1 cellular context compared by ENCODE assay signal in genomic region chr10:24866615-24867583, GRCh38.
TF ChIP-seq lines count a peak whose summit lies in the region.

No MANE protein-coding gene starts in this region.

TF ChIP-seq in K562, 482 proteins besides CTCF, POLR2A, EP300 and RAD21 (continued from another document and continues in another):
- TF ChIP-seq, protein P1, sequence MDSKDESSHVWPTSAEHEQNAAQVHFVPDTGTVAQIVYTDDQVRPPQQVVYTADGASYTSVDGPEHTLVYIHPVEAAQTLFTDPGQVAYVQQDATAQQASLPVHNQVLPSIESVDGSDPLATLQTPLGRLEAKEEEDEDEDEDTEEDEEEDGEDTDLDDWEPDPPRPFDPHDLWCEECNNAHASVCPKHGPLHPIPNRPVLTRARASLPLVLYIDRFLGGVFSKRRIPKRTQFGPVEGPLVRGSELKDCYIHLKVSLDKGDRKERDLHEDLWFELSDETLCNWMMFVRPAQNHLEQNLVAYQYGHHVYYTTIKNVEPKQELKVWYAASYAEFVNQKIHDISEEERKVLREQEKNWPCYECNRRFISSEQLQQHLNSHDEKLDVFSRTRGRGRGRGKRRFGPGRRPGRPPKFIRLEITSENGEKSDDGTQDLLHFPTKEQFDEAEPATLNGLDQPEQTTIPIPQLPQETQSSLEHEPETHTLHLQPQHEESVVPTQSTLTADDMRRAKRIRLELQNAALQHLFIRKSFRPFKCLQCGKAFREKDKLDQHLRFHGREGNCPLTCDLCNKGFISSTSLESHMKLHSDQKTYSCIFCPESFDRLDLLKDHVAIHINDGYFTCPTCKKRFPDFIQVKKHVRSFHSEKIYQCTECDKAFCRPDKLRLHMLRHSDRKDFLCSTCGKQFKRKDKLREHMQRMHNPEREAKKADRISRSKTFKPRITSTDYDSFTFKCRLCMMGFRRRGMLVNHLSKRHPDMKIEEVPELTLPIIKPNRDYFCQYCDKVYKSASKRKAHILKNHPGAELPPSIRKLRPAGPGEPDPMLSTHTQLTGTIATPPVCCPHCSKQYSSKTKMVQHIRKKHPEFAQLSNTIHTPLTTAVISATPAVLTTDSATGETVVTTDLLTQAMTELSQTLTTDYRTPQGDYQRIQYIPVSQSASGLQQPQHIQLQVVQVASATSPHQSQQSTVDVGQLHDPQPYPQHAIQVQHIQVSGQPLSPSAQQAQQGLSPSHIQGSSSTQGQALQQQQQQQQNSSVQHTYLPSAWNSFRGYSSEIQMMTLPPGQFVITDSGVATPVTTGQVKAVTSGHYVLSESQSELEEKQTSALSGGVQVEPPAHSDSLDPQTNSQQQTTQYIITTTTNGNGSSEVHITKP (IDR thresholded peaks at IDR 0.05; ENCODE audit: partially characterized antibody), result peak; percentile 45
- TF ChIP-seq MTF1 (CRISPR knock-in tag; IDR thresholded peaks at IDR 0.05; ENCODE audit: borderline replicate concordance) (no peak), NBN (IDR thresholded peaks at IDR 0.05; ENCODE audit: low read depth) (0 out of 2 replicates have a peak, but pooled peaks have one; percentile 20), ETV1 (tag; conservative IDR thresholded peaks at IDR 0.05; ENCODE audit: low read depth) (no peak), RNF2 (IDR thresholded peaks at IDR 0.05) (no peak), NCOA1 (IDR thresholded peaks at IDR 0.05; ENCODE audit: low read depth) (peak; percentile 19; the same call in 1 of the 2 replicates), SMARCC2 (IDR thresholded peaks at IDR 0.05; ENCODE audit: low read depth) (peak; percentile 34; the same call in 1 of the 2 replicates), SIX5 (IDR thresholded peaks at IDR 0.05; ENCODE audit: borderline replicate concordance in 1 of 2, insufficient read depth in 1 of 2, low read depth in 1 of 2, low read length in 2 of 2) (no peak), CLOCK (CRISPR knock-in tag; IDR thresholded peaks at IDR 0.05; ENCODE audit: borderline replicate concordance) (no peak), ELF4 (CRISPR knock-in tag; IDR thresholded peaks at IDR 0.05) (0 out of 2 replicates have a peak, but pooled peaks have one; percentile 51), PBX2 (CRISPR knock-in tag; IDR thresholded peaks at IDR 0.05; ENCODE audit: low read depth) (no peak), PBX2 (tag; conservative IDR thresholded peaks at IDR 0.05; ENCODE audit: low read depth) (0 out of 2 replicates have a peak, but pooled peaks have one; percentile 30), ARID2 (IDR thresholded peaks at IDR 0.05) (peak; percentile 55; the same call in 1 of the 2 replicates), SMARCE1 (IDR thresholded peaks at IDR 0.05) (peak; percentile 73), CHAMP1 (IDR thresholded peaks at IDR 0.05) (peak; percentile 13; the same call in 1 of the 2 replicates), CREM (IDR thresholded peaks at IDR 0.05; ENCODE audit: low read depth) (peak; percentile 22; the same call in 1 of the 2 replicates), ZSCAN29 (IDR thresholded peaks at IDR 0.05) (no peak), AFF1 (IDR thresholded peaks at IDR 0.05; ENCODE audit: low read depth in 1 of 2, partially characterized antibody in 2 of 2) (peak in 1 of 2 experiments; percentile 20), ARNT (IDR thresholded peaks at IDR 0.05) (0 out of 4 replicates have a peak, but pooled peaks of 1 of the 2 experiments have one; percentile 20), MCM7 (IDR thresholded peaks at IDR 0.05) (peak in 1 of 2 experiments; percentile 22; a peak in 1 of 4 replicates), ZNF668 (CRISPR knock-in tag; IDR thresholded peaks at IDR 0.05) (no peak), GTF2E2 (tag; IDR thresholded peaks at IDR 0.05) (0 out of 2 replicates have a peak, but pooled peaks have one; percentile 20), ZNF408 (CRISPR knock-in tag; IDR thresholded peaks at IDR 0.05; ENCODE audit: low read depth) (no peak), FOXK2 (conservative IDR thresholded peaks at IDR 0.05 in 1 of 2, IDR thresholded peaks at IDR 0.05 in 1 of 2; ENCODE audit: low read depth in 2 of 2) (peak; percentile 37 to 47; a peak in 2 of 4 replicates), ZNF395 (CRISPR knock-in tag; IDR thresholded peaks at IDR 0.05) (peak; percentile 28; the same call in 1 of the 2 replicates), GATAD2A (IDR thresholded peaks at IDR 0.05) (peak; percentile 59; the same call in 1 of the 2 replicates), ZZZ3 (IDR thresholded peaks at IDR 0.05) (0 out of 2 replicates have a peak, but pooled peaks have one; percentile 50), EHMT2 (IDR thresholded peaks at IDR 0.05) (peak; percentile 65), ZFPM2 (CRISPR knock-in tag; IDR thresholded peaks at IDR 0.05) (no peak), SMARCA5 (IDR thresholded peaks at IDR 0.05) (peak; percentile 42; the same call in 1 of the 2 replicates), MNT (conservative IDR thresholded peaks at IDR 0.05) (0 out of 4 replicates have a peak, but pooled peaks have one; percentile 16 to 19), ZBTB5 (IDR thresholded peaks at IDR 0.05) (peak; percentile 65), DPF2 (IDR thresholded peaks at IDR 0.05) (peak; percentile 77), HDAC3 (IDR thresholded peaks at IDR 0.05; ENCODE audit: borderline replicate concordance, partially characterized antibody) (no peak), MECOM (CRISPR knock-in tag; IDR thresholded peaks at IDR 0.05) (no peak), CC2D1A (IDR thresholded peaks at IDR 0.05) (peak; percentile 16; the same call in 1 of the 2 replicates), ATF7 (IDR thresholded peaks at IDR 0.05) (peak; percentile 91), THRAP3 (IDR thresholded peaks at IDR 0.05; ENCODE audit: borderline replicate concordance) (peak; percentile 85; the same call in 1 of the 2 replicates), ZC3H4 (CRISPR knock-in tag; IDR thresholded peaks at IDR 0.05; ENCODE audit: borderline replicate concordance) (no peak), SRF (CRISPR knock-in tag; IDR thresholded peaks at IDR 0.05) (no peak), GABPB1 (CRISPR knock-in tag; IDR thresholded peaks at IDR 0.05) (no peak), FOXJ3 (CRISPR knock-in tag; IDR thresholded peaks at IDR 0.05) (no peak)
